Comparison of ENCODE assay signal across 1 cellular context in genomic region chr16:72044825-72045359, GRCh38.
A peak's percentile ranks its signal among the peaks of the same experiment; 100 is the strongest.
TF ChIP-seq lines count a peak whose summit lies in the region.

No MANE protein-coding gene starts in this region.

TF ChIP-seq in liver, 16 proteins besides CTCF, POLR2A, EP300 and RAD21 (continued from another document):
- TF ChIP-seq REST (IDR thresholded peaks at IDR 0.05) (peak; percentile 58), TAF1 (conservative IDR thresholded peaks at IDR 0.05) (peak; percentile 52)
